ENCODE assay signal across 25 cellular contexts in genomic region chr2:30620102-30620501, GRCh38.
"Had no signal": no experiment of that assay in that cellular context is flagged by ENCODE, and none has a peak within 500 bp of the region (broad histone marks: within the 10 kb centered on the region; RNA-seq: fewer than 3 reads in every experiment).

No MANE protein-coding gene starts in this region.

- H3K27me3 Mint-ChIP-seq: effector memory CD8-positive, alpha-beta T cell; memory B cell; stimulated activated naive B cell treated with anti-CD40 and anti-IgM and Interleukin-4, amounts not matched to agents 10 μg/mL and 1 μg/mL and 100 μg/mL, for 72 hours; stimulated activated naive CD8-positive, alpha-beta T cell treated with anti-CD3 and anti-CD28 coated beads, Interleukin-15, Interleukin-2, amounts not matched to agents 100 ng/mL and 50 ng/mL, for 24 hours had no signal

- H3K4me1 ChIP-seq: esophagus squamous epithelium, gastrocnemius medialis, psoas muscle, right lobe of liver, suprapubic skin, transverse colon, vagina had no signal

- ATAC-seq: effector memory CD8-positive, alpha-beta T cell; gastrocnemius medialis; left colon; natural killer cell; psoas muscle; right lobe of liver; stimulated activated naive B cell treated with anti-CD40 and anti-IgM and Interleukin-4, amounts not matched to agents 10 μg/mL and 1 μg/mL and 100 μg/mL, for 72 hours had no signal

- H3K9me3 ChIP-seq: esophagus squamous epithelium, gastrocnemius medialis, ovary, psoas muscle, right lobe of liver, suprapubic skin, transverse colon, vagina had no signal

- H3K27ac Mint-ChIP-seq: effector memory CD8-positive, alpha-beta T cell; memory B cell; natural killer cell; stimulated activated naive B cell treated with anti-CD40 and anti-IgM and Interleukin-4, amounts not matched to agents 10 μg/mL and 1 μg/mL and 100 μg/mL, for 72 hours; stimulated activated naive CD8-positive, alpha-beta T cell treated with anti-CD3 and anti-CD28 coated beads, Interleukin-15, Interleukin-2, amounts not matched to agents 100 ng/mL and 50 ng/mL, for 24 hours had no signal

- H3K9me3 Mint-ChIP-seq: effector memory CD8-positive, alpha-beta T cell; natural killer cell; stimulated activated naive CD8-positive, alpha-beta T cell treated with anti-CD3 and anti-CD28 coated beads, Interleukin-15, Interleukin-2, amounts not matched to agents 100 ng/mL and 50 ng/mL, for 24 hours had no signal

- H3K4me3 ChIP-seq: esophagus squamous epithelium, gastrocnemius medialis, lung, ovary, psoas muscle, right lobe of liver, suprapubic skin, transverse colon, vagina had no signal

- H3K4me3 Mint-ChIP-seq: effector memory CD8-positive, alpha-beta T cell; memory B cell; natural killer cell; stimulated activated naive B cell treated with anti-CD40 and anti-IgM and Interleukin-4, amounts not matched to agents 10 μg/mL and 1 μg/mL and 100 μg/mL, for 72 hours; stimulated activated naive CD8-positive, alpha-beta T cell treated with anti-CD3 and anti-CD28 coated beads, Interleukin-15, Interleukin-2, amounts not matched to agents 100 ng/mL and 50 ng/mL, for 24 hours had no signal

- H3K36me3 Mint-ChIP-seq: natural killer cell had no signal

- DNase-seq: cortex of kidney; effector memory CD8-positive, alpha-beta T cell; erythroblast; esophagus squamous epithelium; foreskin fibroblast; gastrocnemius medialis; head of caudate nucleus; hippocampal formation; left colon; natural killer cell; occipital lobe; ovary; posterior cingulate gyrus; psoas muscle; right lobe of liver; small intestine; stimulated activated CD4-positive, alpha-beta T cell treated with anti-CD3 and anti-CD28 coated beads, Interleukin-15, amount 100 ng/mL, for 24 hours; stimulated activated CD4-positive, alpha-beta T cell treated with anti-CD3 and anti-CD28 coated beads, Interleukin-2, amount 100 ng/mL, for 48 hours; stimulated activated naive B cell treated with anti-CD40 and anti-IgM and Interleukin-4, amounts not matched to agents 10 μg/mL and 1 μg/mL and 100 μg/mL, for 72 hours; transverse colon had no signal

- H3K27ac ChIP-seq: esophagus squamous epithelium, gastrocnemius medialis, ovary, psoas muscle, right lobe of liver, suprapubic skin, transverse colon, vagina had no signal

- H3K36me3 ChIP-seq: esophagus squamous epithelium, gastrocnemius medialis, ovary, right lobe of liver, suprapubic skin, transverse colon, vagina had no signal

- H3K27me3 ChIP-seq: esophagus squamous epithelium, gastrocnemius medialis, ovary, right lobe of liver, suprapubic skin, transverse colon, vagina had no signal

- H3K4me1 Mint-ChIP-seq: natural killer cell had no signal
